In genomic region chr3:4943553-4943952, GRCh38 we compare ENCODE assay signal across 12 cellular contexts. TPM values are rescaled to one million over a fixed set of nuclear protein-coding genes. Genes with fewer than 3 reads are reported as not detected.
DNase-seq lines count a peak whose midpoint lies in the region; ATAC-seq and TF ChIP-seq lines count a peak whose summit lies in the region.
"Had no signal": no experiment of that assay in that cellular context is flagged by ENCODE, and none has a peak within 500 bp of the region (broad histone marks: within the 10 kb centered on the region; RNA-seq: fewer than 3 reads in every experiment).

No MANE protein-coding gene starts in this region.

- H3K4me3 ChIP-seq in left ventricle myocardium inferior (no peak overlapping the region), WI38 (ENCODE audit: low read depth, low read length) (no peak overlapping the region), hepatocyte (no peak overlapping the region), left lung (no peak overlapping the region)
- H3K4me3 ChIP-seq: MG63 had no signal

- 90% methylated on average over 1 of the region's 1 CpG for WGBS in hepatocyte (ENCODE audit: low lambda C conversion rate, missing lambda C conversion rate)

- H3K4me1 ChIP-seq in left ventricle myocardium inferior (no peaks in the 10 kb centered on the region), hepatocyte (ENCODE audit: insufficient read depth) (no peaks in the 10 kb centered on the region), left lung (no peaks in the 10 kb centered on the region)

- TF ChIP-seq CTCF in left ventricle myocardium inferior (IDR thresholded peaks at IDR 0.05; ENCODE audit: borderline replicate concordance) (peak; percentile 29), WI38 (IDR thresholded peaks at IDR 0.05; ENCODE audit: low read depth, low read length) (peak; percentile 30; the same call in 1 of the 2 replicates), hepatocyte (IDR thresholded peaks at IDR 0.05; ENCODE audit: poor library complexity) (peak; percentile 8), left lung (IDR thresholded peaks at IDR 0.05) (no peak)

- no peaks in the 10 kb centered on the region for H3K27me3 ChIP-seq in left ventricle myocardium inferior (ENCODE audit: low read depth)
- H3K27me3 ChIP-seq in hepatocyte, result no peaks in the 10 kb centered on the region
- H3K27me3 ChIP-seq in left lung, result no peaks in the 10 kb centered on the region
- H3K27me3 ChIP-seq: MG63 had no signal

- H3K9me2 ChIP-seq in hepatocyte (replicated peaks; ENCODE audit: insufficient read depth), result no peaks in the 10 kb centered on the region

- ATAC-seq in Right ventricle myocardium superior (ENCODE audit: poor library complexity) (no peak), HG03432 (IDR thresholded peaks at IDR 0.05; ENCODE audit: unreplicated experiment) (no peak), GM21529 (IDR thresholded peaks at IDR 0.05; ENCODE audit: unreplicated experiment) (no peak), left lung (no peak)

- H3K27ac ChIP-seq in left ventricle myocardium inferior (replicated peaks), result no peak overlapping the region
- H3K27ac ChIP-seq in hepatocyte, result no peak overlapping the region
- no peak overlapping the region for H3K27ac ChIP-seq in left lung

- no peak overlapping the region for H3K4me2 ChIP-seq in hepatocyte

- no peak for DNase-seq in left ventricle myocardium inferior
- DNase-seq in Right ventricle myocardium superior, result no peak
- no peak for DNase-seq in hepatocyte (ENCODE audit: low spot score)
- no peak for DNase-seq in amniotic stem cell (lab: John Stamatoyannopoulos, UW)
- no peak for DNase-seq in left lung
- DNase-seq: activated CD4-positive, alpha-beta memory T cell treated with anti-CD3 and anti-CD28 coated beads for 36 hours; MG63; NCI-H526 had no signal

- H4K20me1 ChIP-seq in hepatocyte (ENCODE audit: insufficient read depth, poor library complexity, severe bottlenecking), result no peaks in the 10 kb centered on the region

- H3K79me2 ChIP-seq in hepatocyte, result no peaks in the 10 kb centered on the region

- no peak overlapping the region for H2AFZ ChIP-seq in hepatocyte

- H3K9me3 ChIP-seq in left ventricle myocardium inferior (replicated peaks) (no peaks in the 10 kb centered on the region), hepatocyte (ENCODE audit: low read depth) (no peaks in the 10 kb centered on the region), left lung (no peaks in the 10 kb centered on the region)
- H3K9me3 ChIP-seq: MG63 had no signal

- H3K36me3 ChIP-seq in left ventricle myocardium inferior, result no peaks in the 10 kb centered on the region
- H3K36me3 ChIP-seq in hepatocyte (replicated peaks; ENCODE audit: insufficient read depth, low read depth), result no peaks in the 10 kb centered on the region
- no peaks in the 10 kb centered on the region for H3K36me3 ChIP-seq in left lung
- H3K36me3 ChIP-seq: MG63 had no signal

- intact Hi-C loops in left ventricle myocardium inferior (cut with micrococcal nuclease), result no loop called here
- intact Hi-C loops in Right ventricle myocardium superior (cut with DNase I), result no loop called here
- intact Hi-C loops in left lung (cut with DNase I), result no loop called here

RNA-seq across cellular contexts. Expression of gene BHLHE40, which starts 35.7 kb away (rescaled TPM):
- total RNA-seq in left ventricle myocardium inferior, result 33.9 TPM
- 22.8 TPM for total RNA-seq in Right ventricle myocardium superior
- 67.1 and 71.6 TPM in 2 replicates for total RNA-seq in hepatocyte
- polyA plus RNA-seq in hepatocyte, result 116 and 140 TPM in 2 replicates
- total RNA-seq in left lung, result 10 to 100 TPM; 76.5 to 97.5 TPM
- polyA plus RNA-seq: neural cell had no signal

Comparison
In these comparisons a context has a peak if more than half of its experiments do, and no peak if none do; other contexts are left out.
1. CTCF ChIP-seq: peak in left ventricle myocardium inferior (single experiment), WI38 (single experiment) and hepatocyte (single experiment); none in left lung (0 of 2).